Comparison of ENCODE assay signal across 10 cellular contexts in the genomic region with DNA sequence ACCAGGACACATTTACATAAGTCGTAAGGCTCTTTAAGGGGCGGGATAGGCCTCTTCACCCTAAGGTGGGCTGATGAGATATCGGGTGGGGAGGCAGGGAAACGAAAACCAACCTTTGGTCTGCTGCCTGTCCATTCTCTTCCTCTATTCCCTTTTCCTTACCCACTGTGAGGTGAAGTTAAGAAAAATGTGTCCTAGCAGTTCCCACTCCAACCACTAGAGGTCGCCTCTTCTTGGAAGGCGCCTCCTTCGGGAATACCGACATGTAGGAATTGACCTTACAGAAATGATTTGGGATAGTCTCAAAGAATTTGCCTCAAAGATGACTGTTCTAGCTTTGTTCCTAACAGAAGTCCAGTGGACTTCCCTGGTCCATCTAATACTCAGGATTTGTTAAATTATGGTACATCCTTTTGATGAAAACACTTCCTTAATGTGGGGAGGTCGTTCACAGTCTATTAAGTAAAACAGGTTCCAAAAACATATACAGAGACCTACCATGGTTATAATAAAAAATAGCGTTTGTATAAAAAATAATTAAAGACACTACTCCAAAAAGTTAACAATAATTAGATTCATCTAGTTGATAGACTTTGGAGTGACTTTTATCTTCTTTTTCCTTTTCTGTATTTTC. TPM values are rescaled to one million over a fixed set of nuclear protein-coding genes. Genes with fewer than 3 reads are reported as not detected.
DNase-seq lines count a peak whose midpoint lies in the region; ATAC-seq and TF ChIP-seq lines count a peak whose summit lies in the region.
"Had no signal": no experiment of that assay in that cellular context is flagged by ENCODE, and none has a peak within 500 bp of the region (broad histone marks: within the 10 kb centered on the region; RNA-seq: fewer than 3 reads in every experiment).

No MANE protein-coding gene starts in this region.

- H3K9me2 ChIP-seq in Karpas-422 (replicated peaks; ENCODE audit: insufficient read depth, low read length), result no peaks in the 10 kb centered on the region

- H3K4me3 Mint-ChIP-seq in activated CD8-positive, alpha-beta memory T cell treated with anti-CD3 and anti-CD28 coated beads, Interleukin-2, amount 10 ng/mL, durations not matched to agents 7 days and 5 days, result no peak overlapping the region
- H3K4me3 Mint-ChIP-seq in progenitor cell of endocrine pancreas (ENCODE audit: low read depth), result no peak overlapping the region
- H3K4me3 Mint-ChIP-seq in T-helper 2 cell treated with Interferon-gamma antibody and Interleukin-4, amounts not matched to agents 5 μg/mL and 100 μg/mL, for 36 hours, result no peak overlapping the region
- H3K4me3 Mint-ChIP-seq: dendritic cell treated with granulocyte-macrophage colony-stimulating factor and Interleukin-4, amounts not matched to agents 40 ng/mL and 50 ng/mL, for 4 days; stimulated activated naive CD8-positive, alpha-beta T cell treated with anti-CD3 and anti-CD28 coated beads, Interleukin-15, Interleukin-2, amounts not matched to agents 100 ng/mL and 50 ng/mL, for 24 hours had no signal

- H3K36me3 ChIP-seq in Karpas-422 (ENCODE audit: insufficient read depth, low read length) (no peaks in the 10 kb centered on the region), SK-N-MC (ENCODE audit: insufficient read depth, low read length) (no peaks in the 10 kb centered on the region)

- no peak overlapping the region for H3K9ac ChIP-seq in Karpas-422 (ENCODE audit: low read length)
- H3K9ac ChIP-seq in SK-N-MC (ENCODE audit: insufficient read length), result no peak overlapping the region

- no peaks in the 10 kb centered on the region for H3K27me3 ChIP-seq in Karpas-422 (ENCODE audit: low read length)

- no peaks in the 10 kb centered on the region for H4K20me1 ChIP-seq in Karpas-422 (ENCODE audit: insufficient read depth, low read depth, low read length)

- H3K27ac ChIP-seq in Karpas-422 (ENCODE audit: low read length) (no peak overlapping the region), SK-N-MC (no peak overlapping the region)

- peaks cover 78% of the 10 kb centered on the region for H3K4me1 Mint-ChIP-seq in activated CD8-positive, alpha-beta memory T cell treated with anti-CD3 and anti-CD28 coated beads, Interleukin-2, amount 10 ng/mL, durations not matched to agents 7 days and 5 days
- H3K4me1 Mint-ChIP-seq in progenitor cell of endocrine pancreas (ENCODE audit: low read depth), result no peaks in the 10 kb centered on the region
- H3K4me1 Mint-ChIP-seq in T-helper 2 cell treated with Interferon-gamma antibody and Interleukin-4, amounts not matched to agents 5 μg/mL and 100 μg/mL, for 36 hours (ENCODE audit: low read depth), result peaks cover 65% of the 10 kb centered on the region

- no peaks in the 10 kb centered on the region for H3K9me3 ChIP-seq in Karpas-422 (ENCODE audit: low read length)
- H3K9me3 ChIP-seq in SK-N-MC (ENCODE audit: low read depth, low read length), result no peaks in the 10 kb centered on the region

- no peaks in the 10 kb centered on the region for H3K79me2 ChIP-seq in Karpas-422 (ENCODE audit: low read length)

- no peaks in the 10 kb centered on the region for H3K9me3 Mint-ChIP-seq in activated CD8-positive, alpha-beta memory T cell treated with anti-CD3 and anti-CD28 coated beads, Interleukin-2, amount 10 ng/mL, durations not matched to agents 7 days and 5 days (ENCODE audit: low read depth)
- H3K9me3 Mint-ChIP-seq in progenitor cell of endocrine pancreas (ENCODE audit: low read depth), result no peaks in the 10 kb centered on the region
- H3K9me3 Mint-ChIP-seq in T-helper 2 cell treated with Interferon-gamma antibody and Interleukin-4, amounts not matched to agents 5 μg/mL and 100 μg/mL, for 36 hours, result no peaks in the 10 kb centered on the region
- H3K9me3 Mint-ChIP-seq: dendritic cell treated with granulocyte-macrophage colony-stimulating factor and Interleukin-4, amounts not matched to agents 40 ng/mL and 50 ng/mL, for 4 days; stimulated activated naive CD8-positive, alpha-beta T cell treated with anti-CD3 and anti-CD28 coated beads, Interleukin-15, Interleukin-2, amounts not matched to agents 100 ng/mL and 50 ng/mL, for 24 hours had no signal

- ATAC-seq in activated CD8-positive, alpha-beta memory T cell treated with anti-CD3 and anti-CD28 coated beads, Interleukin-2, amount 10 ng/mL, durations not matched to agents 7 days and 5 days, result no peak

- H3K4me2 ChIP-seq in Karpas-422 (ENCODE audit: low read depth, low read length, poor library complexity, severe bottlenecking), result no peak overlapping the region

- H2AFZ ChIP-seq in Karpas-422 (ENCODE audit: low read length), result no peak overlapping the region

- CTCF ChIA-PET in activated CD8-positive, alpha-beta memory T cell treated with anti-CD3 and anti-CD28 coated beads, Interleukin-2, amount 10 ng/mL, durations not matched to agents 7 days and 5 days (lab: Charles Lee), result interaction anchor here (0.6 to 12.7 kb wide), 18 partner anchors 10 to 161 kb away, joined by 3 to 127 read pairs (median 3); a partner anchor contains a TSS

- TF ChIP-seq CTCF in foreskin fibroblast (IDR thresholded peaks at IDR 0.05; ENCODE audit: low read depth, low read length), result peak; percentile 98
- TF ChIP-seq CTCF in progenitor cell of endocrine pancreas (IDR thresholded peaks at IDR 0.05; ENCODE audit: unreplicated experiment), result peak; percentile 98

- peak; percentile 44 for DNase-seq in activated CD8-positive, alpha-beta memory T cell treated with anti-CD3 and anti-CD28 coated beads, Interleukin-2, amount 10 ng/mL, durations not matched to agents 7 days and 5 days
- no peak for DNase-seq in activated CD8-positive, alpha-beta memory T cell treated with anti-CD3 and anti-CD28 coated beads for 24 hours
- DNase-seq in Karpas-422 (peak; percentile 49), SK-N-MC (ENCODE audit: low read depth, low spot score) (peak; percentile 50), foreskin fibroblast (peak; percentile 47 to 81), progenitor cell of endocrine pancreas (ENCODE audit: low spot score, unreplicated experiment) (peak; percentile 63), NCI-H2029 treated with DMSO at 0.1 percent for 48 hours (lab: John Stamatoyannopoulos, UW) (no peak)
- no peak for DNase-seq in T-helper 2 cell treated with Interferon-gamma antibody and Interleukin-4, amounts not matched to agents 5 μg/mL and 100 μg/mL, for 36 hours (ENCODE audit: low spot score)

- peaks cover 13% of the 10 kb centered on the region for H3K36me3 Mint-ChIP-seq in activated CD8-positive, alpha-beta memory T cell treated with anti-CD3 and anti-CD28 coated beads, Interleukin-2, amount 10 ng/mL, durations not matched to agents 7 days and 5 days
- H3K36me3 Mint-ChIP-seq in progenitor cell of endocrine pancreas (ENCODE audit: insufficient read depth), result no peaks in the 10 kb centered on the region
- peaks cover 8% of the 10 kb centered on the region for H3K36me3 Mint-ChIP-seq in T-helper 2 cell treated with Interferon-gamma antibody and Interleukin-4, amounts not matched to agents 5 μg/mL and 100 μg/mL, for 36 hours (ENCODE audit: low read depth)

- H3K4me3 ChIP-seq in Karpas-422 (ENCODE audit: low read length) (no peak overlapping the region), SK-N-MC (no peak overlapping the region), foreskin fibroblast (ENCODE audit: low read depth in 1 of 2, low read length in 2 of 2) (no peak overlapping the region)

- no peak overlapping the region for H3K27ac Mint-ChIP-seq in activated CD8-positive, alpha-beta memory T cell treated with anti-CD3 and anti-CD28 coated beads, Interleukin-2, amount 10 ng/mL, durations not matched to agents 7 days and 5 days
- H3K27ac Mint-ChIP-seq in progenitor cell of endocrine pancreas, result no peak overlapping the region
- H3K27ac Mint-ChIP-seq in T-helper 2 cell treated with Interferon-gamma antibody and Interleukin-4, amounts not matched to agents 5 μg/mL and 100 μg/mL, for 36 hours, result no peak overlapping the region
- H3K27ac Mint-ChIP-seq: dendritic cell treated with granulocyte-macrophage colony-stimulating factor and Interleukin-4, amounts not matched to agents 40 ng/mL and 50 ng/mL, for 4 days; stimulated activated naive CD8-positive, alpha-beta T cell treated with anti-CD3 and anti-CD28 coated beads, Interleukin-15, Interleukin-2, amounts not matched to agents 100 ng/mL and 50 ng/mL, for 24 hours had no signal

- no peaks in the 10 kb centered on the region for H3K27me3 Mint-ChIP-seq in activated CD8-positive, alpha-beta memory T cell treated with anti-CD3 and anti-CD28 coated beads, Interleukin-2, amount 10 ng/mL, durations not matched to agents 7 days and 5 days
- H3K27me3 Mint-ChIP-seq in progenitor cell of endocrine pancreas, result peaks cover 3% of the 10 kb centered on the region
- H3K27me3 Mint-ChIP-seq in T-helper 2 cell treated with Interferon-gamma antibody and Interleukin-4, amounts not matched to agents 5 μg/mL and 100 μg/mL, for 36 hours (ENCODE audit: low read depth), result no peaks in the 10 kb centered on the region
- H3K27me3 Mint-ChIP-seq: stimulated activated naive CD8-positive, alpha-beta T cell treated with anti-CD3 and anti-CD28 coated beads, Interleukin-15, Interleukin-2, amounts not matched to agents 100 ng/mL and 50 ng/mL, for 24 hours had no signal

- H3K4me1 ChIP-seq in Karpas-422 (ENCODE audit: low read length), result no peaks in the 10 kb centered on the region

RNA-seq across cellular contexts. Expression of a gene that starts 14.1 kb away (rescaled TPM):
- total RNA-seq in activated CD8-positive, alpha-beta memory T cell treated with anti-CD3 and anti-CD28 coated beads, Interleukin-2, amount 10 ng/mL, durations not matched to agents 7 days and 5 days, result 10 to 100 TPM in 1 of 2 experiments, 1 to 10 TPM in 1; 7.8 to 19.4 TPM
- 0.30 and 1.8 TPM in 2 replicates for total RNA-seq in Karpas-422 (2014; rRNA removed; shearing (Covaris generic); ENCODE audit: low replicate concordance)
- 4.8 and 5.2 TPM in 2 replicates for total RNA-seq in progenitor cell of endocrine pancreas

RNA-seq across cellular contexts. Expression of a gene that starts 58.4 kb away (rescaled TPM):
- 100 to 1,000 TPM; 218 to 279 TPM for total RNA-seq in activated CD8-positive, alpha-beta memory T cell treated with anti-CD3 and anti-CD28 coated beads, Interleukin-2, amount 10 ng/mL, durations not matched to agents 7 days and 5 days
- 145 and 287 TPM in 2 replicates for total RNA-seq in Karpas-422 (2014; rRNA removed; shearing (Covaris generic); ENCODE audit: low replicate concordance)
- 115 and 116 TPM in 2 replicates for total RNA-seq in progenitor cell of endocrine pancreas

Comparison
In these comparisons a context has a peak if more than half of its experiments do, and no peak if none do; other contexts are left out.
1. DNase-seq: peak in activated CD8-positive, alpha-beta memory T cell treated with anti-CD3 and anti-CD28 coated beads, Interleukin-2, amount 10 ng/mL, durations not matched to agents 7 days and 5 days (single experiment), Karpas-422 (single experiment), SK-N-MC (single experiment), foreskin fibroblast (2 of 2) and progenitor cell of endocrine pancreas (single experiment); none in activated CD8-positive, alpha-beta memory T cell treated with anti-CD3 and anti-CD28 coated beads for 24 hours (single experiment), T-helper 2 cell treated with Interferon-gamma antibody and Interleukin-4, amounts not matched to agents 5 μg/mL and 100 μg/mL, for 36 hours (single experiment) and NCI-H2029 treated with DMSO at 0.1 percent for 48 hours (single experiment).